1 cellular context compared by ENCODE assay signal in the genomic region with DNA sequence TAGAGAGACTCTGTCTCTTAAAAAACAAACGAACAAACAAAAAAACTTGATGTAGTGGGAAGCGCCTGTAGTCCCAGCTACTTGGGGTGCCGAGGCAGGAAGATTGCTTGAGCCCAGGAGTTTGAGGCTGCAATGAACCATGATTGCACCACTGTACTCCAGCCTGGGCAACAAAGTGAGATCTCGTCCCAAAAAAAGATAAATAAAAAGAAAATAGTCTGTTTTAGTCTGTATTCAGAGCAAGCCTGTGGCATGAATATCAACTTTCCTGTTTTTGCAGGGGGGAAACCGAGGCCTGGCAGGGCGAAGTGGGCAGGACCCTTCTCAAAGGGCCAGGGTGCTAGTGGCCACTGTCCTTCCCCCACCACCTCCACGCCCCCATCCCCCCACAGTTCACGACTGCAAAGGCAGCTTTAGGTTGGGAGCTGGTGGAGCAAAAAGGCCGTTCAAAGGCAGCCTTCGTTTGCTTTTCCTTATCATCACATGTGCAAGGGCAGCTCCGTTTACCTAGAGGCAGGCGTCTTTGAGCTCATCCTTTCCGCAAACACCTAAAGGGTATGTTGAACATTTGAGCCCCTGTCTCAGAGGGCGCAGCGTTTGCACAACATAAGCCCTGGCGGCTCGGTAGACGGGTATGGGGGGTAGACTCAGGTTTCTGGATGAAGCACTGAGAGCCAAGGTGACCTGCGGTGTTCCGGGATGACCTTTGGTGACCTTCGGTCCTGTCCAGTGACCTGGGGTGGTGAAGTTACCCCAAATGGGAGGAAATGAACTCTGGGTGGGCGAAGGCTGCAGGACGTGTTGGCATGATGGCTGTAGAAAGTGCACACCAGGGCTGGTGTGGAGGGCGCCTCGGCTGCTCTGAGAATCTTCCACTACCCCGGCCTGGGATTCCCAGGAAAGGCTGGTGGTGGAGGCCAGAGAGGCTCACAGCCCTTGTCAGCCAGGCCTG.
TF ChIP-seq lines count a peak whose summit lies in the region.

No MANE protein-coding gene starts in this region.

TF ChIP-seq in HepG2, 621 proteins besides CTCF, POLR2A, EP300 and RAD21 (continued from another document and continues in another):
- TF ChIP-seq DMAP1 (CRISPR knock-in tag; IDR thresholded peaks at IDR 0.05) (peak; percentile 70), ZNF678 (CRISPR knock-in tag; IDR thresholded peaks at IDR 0.05) (peak; percentile 69; the same call in 1 of the 2 replicates), HNF4G (IDR thresholded peaks at IDR 0.05; ENCODE audit: borderline replicate concordance, low read depth, low read length) (peak; percentile 95), HNF4G (CRISPR knock-in tag; IDR thresholded peaks at IDR 0.05; ENCODE audit: borderline replicate concordance, low read depth) (peak; percentile 88; the same call in 1 of the 2 replicates), NFIC (IDR thresholded peaks at IDR 0.05; ENCODE audit: low read length) (peak; percentile 95), TRIM24 (CRISPR knock-in tag; IDR thresholded peaks at IDR 0.05) (peak; percentile 84; the same call in 1 of the 2 replicates), RORA (CRISPR knock-in tag; IDR thresholded peaks at IDR 0.05) (no peak), ZNF605 (CRISPR knock-in tag; IDR thresholded peaks at IDR 0.05) (no peak), ZKSCAN1 (IDR thresholded peaks at IDR 0.05; ENCODE audit: low read length) (no peak), ZNF746 (CRISPR knock-in tag; IDR thresholded peaks at IDR 0.05) (peak; percentile 94), MAF1 (CRISPR knock-in tag; IDR thresholded peaks at IDR 0.05; ENCODE audit: borderline replicate concordance) (peak; percentile 76), SRSF1 (optimal IDR thresholded peaks at IDR 0.05; ENCODE audit: low read depth, low read length) (peak; percentile 52), IRX3 (CRISPR knock-in tag; IDR thresholded peaks at IDR 0.05; ENCODE audit: borderline replicate concordance, low read depth) (0 out of 2 replicates have a peak, but pooled peaks have one; percentile 14), ZNF772 (CRISPR knock-in tag; IDR thresholded peaks at IDR 0.05) (peak; percentile 75), DR1 (CRISPR knock-in tag; IDR thresholded peaks at IDR 0.05) (no peak), LCORL (IDR thresholded peaks at IDR 0.05) (0 out of 2 replicates have a peak, but pooled peaks have one; percentile 4), LCORL (CRISPR knock-in tag; IDR thresholded peaks at IDR 0.05) (peak; percentile 96), XBP1 (CRISPR knock-in tag; IDR thresholded peaks at IDR 0.05) (no peak), KDM5B (CRISPR knock-in tag; IDR thresholded peaks at IDR 0.05; ENCODE audit: borderline replicate concordance) (0 out of 2 replicates have a peak, but pooled peaks have one; percentile 33), ZNF883 (CRISPR knock-in tag; IDR thresholded peaks at IDR 0.05; ENCODE audit: not compliant biosample characterization) (no peak), ZNF160 (CRISPR knock-in tag; IDR thresholded peaks at IDR 0.05) (no peak; the same call in 1 of the 2 replicates), ASH2L (IDR thresholded peaks at IDR 0.05; ENCODE audit: insufficient read length, low read depth, low read length) (peak; percentile 66), BRCA1 (CRISPR knock-in tag; IDR thresholded peaks at IDR 0.05) (peak; percentile 74; the same call in 1 of the 2 replicates), EZH2 (conservative IDR thresholded peaks at IDR 0.05; ENCODE audit: low read depth, low read length) (no peak), CEBPG (CRISPR knock-in tag; IDR thresholded peaks at IDR 0.05) (peak; percentile 93), HNRNPH1 (optimal IDR thresholded peaks at IDR 0.05; ENCODE audit: low read depth, low read length) (peak; percentile 43), PPARG (CRISPR knock-in tag; conservative IDR thresholded peaks at IDR 0.05) (peak; percentile 77), ZNF468 (CRISPR knock-in tag; IDR thresholded peaks at IDR 0.05) (no peak), ZNF781 (CRISPR knock-in tag; IDR thresholded peaks at IDR 0.05; ENCODE audit: borderline replicate concordance, not compliant biosample characterization) (peak; percentile 66), SIX4 (CRISPR knock-in tag; IDR thresholded peaks at IDR 0.05) (peak; percentile 93), BCL6 (CRISPR knock-in tag; IDR thresholded peaks at IDR 0.05) (peak; percentile 96), PTBP1 (IDR thresholded peaks at IDR 0.05; ENCODE audit: low read depth, low read length, poor library complexity, severe bottlenecking) (peak; percentile 32), ZNF567 (CRISPR knock-in tag; IDR thresholded peaks at IDR 0.05; ENCODE audit: borderline replicate concordance) (no peak), NKX3-1 (CRISPR knock-in tag; IDR thresholded peaks at IDR 0.05) (peak; percentile 87; the same call in 1 of the 2 replicates), PRPF4 (IDR thresholded peaks at IDR 0.05; ENCODE audit: low read depth, low read length, poor library complexity, severe bottlenecking) (peak; percentile 100), PAWR (CRISPR knock-in tag; IDR thresholded peaks at IDR 0.05; ENCODE audit: borderline replicate concordance) (0 out of 2 replicates have a peak, but pooled peaks have one; percentile 47), ZNF570 (CRISPR knock-in tag; IDR thresholded peaks at IDR 0.05; ENCODE audit: borderline replicate concordance) (no peak), ELF4 (CRISPR knock-in tag; IDR thresholded peaks at IDR 0.05; ENCODE audit: borderline replicate concordance) (no peak), MIER2 (CRISPR knock-in tag; IDR thresholded peaks at IDR 0.05) (peak; percentile 78)
- TF ChIP-seq, protein P1, sequence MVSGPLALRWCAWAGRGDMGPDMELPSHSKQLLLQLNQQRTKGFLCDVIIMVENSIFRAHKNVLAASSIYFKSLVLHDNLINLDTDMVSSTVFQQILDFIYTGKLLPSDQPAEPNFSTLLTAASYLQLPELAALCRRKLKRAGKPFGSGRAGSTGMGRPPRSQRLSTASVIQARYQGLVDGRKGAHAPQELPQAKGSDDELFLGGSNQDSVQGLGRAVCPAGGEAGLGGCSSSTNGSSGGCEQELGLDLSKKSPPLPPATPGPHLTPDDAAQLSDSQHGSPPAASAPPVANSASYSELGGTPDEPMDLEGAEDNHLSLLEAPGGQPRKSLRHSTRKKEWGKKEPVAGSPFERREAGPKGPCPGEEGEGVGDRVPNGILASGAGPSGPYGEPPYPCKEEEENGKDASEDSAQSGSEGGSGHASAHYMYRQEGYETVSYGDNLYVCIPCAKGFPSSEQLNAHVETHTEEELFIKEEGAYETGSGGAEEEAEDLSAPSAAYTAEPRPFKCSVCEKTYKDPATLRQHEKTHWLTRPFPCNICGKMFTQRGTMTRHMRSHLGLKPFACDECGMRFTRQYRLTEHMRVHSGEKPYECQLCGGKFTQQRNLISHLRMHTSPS (CRISPR knock-in tag; IDR thresholded peaks at IDR 0.05; ENCODE audit: low read depth), result peak; percentile 92
- TF ChIP-seq, protein P2, sequence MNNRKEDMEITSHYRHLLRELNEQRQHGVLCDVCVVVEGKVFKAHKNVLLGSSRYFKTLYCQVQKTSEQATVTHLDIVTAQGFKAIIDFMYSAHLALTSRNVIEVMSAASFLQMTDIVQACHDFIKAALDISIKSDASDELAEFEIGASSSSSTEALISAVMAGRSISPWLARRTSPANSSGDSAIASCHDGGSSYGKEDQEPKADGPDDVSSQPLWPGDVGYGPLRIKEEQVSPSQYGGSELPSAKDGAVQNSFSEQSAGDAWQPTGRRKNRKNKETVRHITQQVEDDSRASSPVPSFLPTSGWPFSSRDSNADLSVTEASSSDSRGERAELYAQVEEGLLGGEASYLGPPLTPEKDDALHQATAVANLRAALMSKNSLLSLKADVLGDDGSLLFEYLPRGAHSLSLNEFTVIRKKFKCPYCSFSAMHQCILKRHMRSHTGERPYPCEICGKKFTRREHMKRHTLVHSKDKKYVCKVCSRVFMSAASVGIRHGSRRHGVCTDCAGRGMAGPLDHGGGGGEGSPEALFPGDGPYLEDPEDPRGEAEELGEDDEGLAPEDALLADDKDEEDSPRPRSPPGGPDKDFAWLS (CRISPR knock-in tag; IDR thresholded peaks at IDR 0.05; ENCODE audit: borderline replicate concordance), result peak; percentile 99; the same call in 1 of the 2 replicates
- TF ChIP-seq, protein P3, sequence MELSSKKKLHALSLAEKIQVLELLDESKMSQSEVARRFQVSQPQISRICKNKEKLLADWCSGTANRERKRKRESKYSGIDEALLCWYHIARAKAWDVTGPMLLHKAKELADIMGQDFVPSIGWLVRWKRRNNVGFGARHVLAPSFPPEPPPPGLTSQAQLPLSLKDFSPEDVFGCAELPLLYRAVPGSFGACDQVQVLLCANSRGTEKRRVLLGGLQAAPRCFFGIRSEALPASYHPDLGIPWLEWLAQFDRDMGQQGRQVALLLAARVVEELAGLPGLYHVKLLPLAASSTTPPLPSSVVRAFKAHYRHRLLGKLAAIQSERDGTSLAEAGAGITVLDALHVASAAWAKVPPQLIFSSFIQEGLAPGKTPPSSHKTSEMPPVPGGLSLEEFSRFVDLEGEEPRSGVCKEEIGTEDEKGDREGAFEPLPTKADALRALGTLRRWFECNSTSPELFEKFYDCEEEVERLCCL (CRISPR knock-in tag; IDR thresholded peaks at IDR 0.05; ENCODE audit: borderline replicate concordance), result no peak
- TF ChIP-seq, protein P4, sequence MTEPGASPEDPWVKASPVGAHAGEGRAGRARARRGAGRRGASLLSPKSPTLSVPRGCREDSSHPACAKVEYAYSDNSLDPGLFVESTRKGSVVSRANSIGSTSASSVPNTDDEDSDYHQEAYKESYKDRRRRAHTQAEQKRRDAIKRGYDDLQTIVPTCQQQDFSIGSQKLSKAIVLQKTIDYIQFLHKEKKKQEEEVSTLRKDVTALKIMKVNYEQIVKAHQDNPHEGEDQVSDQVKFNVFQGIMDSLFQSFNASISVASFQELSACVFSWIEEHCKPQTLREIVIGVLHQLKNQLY (CRISPR knock-in tag; IDR thresholded peaks at IDR 0.05), result peak; percentile 93
- TF ChIP-seq, protein P5, sequence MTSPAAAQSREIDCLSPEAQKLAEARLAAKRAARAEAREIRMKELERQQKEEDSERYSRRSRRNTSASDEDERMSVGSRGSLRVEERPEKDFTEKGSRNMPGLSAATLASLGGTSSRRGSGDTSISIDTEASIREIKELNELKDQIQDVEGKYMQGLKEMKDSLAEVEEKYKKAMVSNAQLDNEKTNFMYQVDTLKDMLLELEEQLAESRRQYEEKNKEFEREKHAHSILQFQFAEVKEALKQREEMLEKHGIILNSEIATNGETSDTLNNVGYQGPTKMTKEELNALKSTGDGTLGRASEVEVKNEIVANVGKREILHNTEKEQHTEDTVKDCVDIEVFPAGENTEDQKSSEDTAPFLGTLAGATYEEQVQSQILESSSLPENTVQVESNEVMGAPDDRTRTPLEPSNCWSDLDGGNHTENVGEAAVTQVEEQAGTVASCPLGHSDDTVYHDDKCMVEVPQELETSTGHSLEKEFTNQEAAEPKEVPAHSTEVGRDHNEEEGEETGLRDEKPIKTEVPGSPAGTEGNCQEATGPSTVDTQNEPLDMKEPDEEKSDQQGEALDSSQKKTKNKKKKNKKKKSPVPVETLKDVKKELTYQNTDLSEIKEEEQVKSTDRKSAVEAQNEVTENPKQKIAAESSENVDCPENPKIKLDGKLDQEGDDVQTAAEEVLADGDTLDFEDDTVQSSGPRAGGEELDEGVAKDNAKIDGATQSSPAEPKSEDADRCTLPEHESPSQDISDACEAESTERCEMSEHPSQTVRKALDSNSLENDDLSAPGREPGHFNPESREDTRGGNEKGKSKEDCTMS (CRISPR knock-in tag; conservative IDR thresholded peaks at IDR 0.05), result peak; percentile 53; the same call in 1 of the 2 replicates
- TF ChIP-seq, protein P6, sequence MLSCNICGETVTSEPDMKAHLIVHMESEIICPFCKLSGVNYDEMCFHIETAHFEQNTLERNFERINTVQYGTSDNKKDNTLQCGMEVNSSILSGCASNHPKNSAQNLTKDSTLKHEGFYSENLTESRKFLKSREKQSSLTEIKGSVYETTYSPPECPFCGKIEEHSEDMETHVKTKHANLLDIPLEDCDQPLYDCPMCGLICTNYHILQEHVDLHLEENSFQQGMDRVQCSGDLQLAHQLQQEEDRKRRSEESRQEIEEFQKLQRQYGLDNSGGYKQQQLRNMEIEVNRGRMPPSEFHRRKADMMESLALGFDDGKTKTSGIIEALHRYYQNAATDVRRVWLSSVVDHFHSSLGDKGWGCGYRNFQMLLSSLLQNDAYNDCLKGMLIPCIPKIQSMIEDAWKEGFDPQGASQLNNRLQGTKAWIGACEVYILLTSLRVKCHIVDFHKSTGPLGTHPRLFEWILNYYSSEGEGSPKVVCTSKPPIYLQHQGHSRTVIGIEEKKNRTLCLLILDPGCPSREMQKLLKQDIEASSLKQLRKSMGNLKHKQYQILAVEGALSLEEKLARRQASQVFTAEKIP (CRISPR knock-in tag; IDR thresholded peaks at IDR 0.05; ENCODE audit: borderline replicate concordance), result no peak
- TF ChIP-seq, protein P7, sequence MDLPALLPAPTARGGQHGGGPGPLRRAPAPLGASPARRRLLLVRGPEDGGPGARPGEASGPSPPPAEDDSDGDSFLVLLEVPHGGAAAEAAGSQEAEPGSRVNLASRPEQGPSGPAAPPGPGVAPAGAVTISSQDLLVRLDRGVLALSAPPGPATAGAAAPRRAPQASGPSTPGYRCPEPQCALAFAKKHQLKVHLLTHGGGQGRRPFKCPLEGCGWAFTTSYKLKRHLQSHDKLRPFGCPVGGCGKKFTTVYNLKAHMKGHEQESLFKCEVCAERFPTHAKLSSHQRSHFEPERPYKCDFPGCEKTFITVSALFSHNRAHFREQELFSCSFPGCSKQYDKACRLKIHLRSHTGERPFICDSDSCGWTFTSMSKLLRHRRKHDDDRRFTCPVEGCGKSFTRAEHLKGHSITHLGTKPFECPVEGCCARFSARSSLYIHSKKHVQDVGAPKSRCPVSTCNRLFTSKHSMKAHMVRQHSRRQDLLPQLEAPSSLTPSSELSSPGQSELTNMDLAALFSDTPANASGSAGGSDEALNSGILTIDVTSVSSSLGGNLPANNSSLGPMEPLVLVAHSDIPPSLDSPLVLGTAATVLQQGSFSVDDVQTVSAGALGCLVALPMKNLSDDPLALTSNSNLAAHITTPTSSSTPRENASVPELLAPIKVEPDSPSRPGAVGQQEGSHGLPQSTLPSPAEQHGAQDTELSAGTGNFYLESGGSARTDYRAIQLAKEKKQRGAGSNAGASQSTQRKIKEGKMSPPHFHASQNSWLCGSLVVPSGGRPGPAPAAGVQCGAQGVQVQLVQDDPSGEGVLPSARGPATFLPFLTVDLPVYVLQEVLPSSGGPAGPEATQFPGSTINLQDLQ (CRISPR knock-in tag; IDR thresholded peaks at IDR 0.05), result no peak; the same call in 1 of the 2 replicates
- TF ChIP-seq, protein P8, sequence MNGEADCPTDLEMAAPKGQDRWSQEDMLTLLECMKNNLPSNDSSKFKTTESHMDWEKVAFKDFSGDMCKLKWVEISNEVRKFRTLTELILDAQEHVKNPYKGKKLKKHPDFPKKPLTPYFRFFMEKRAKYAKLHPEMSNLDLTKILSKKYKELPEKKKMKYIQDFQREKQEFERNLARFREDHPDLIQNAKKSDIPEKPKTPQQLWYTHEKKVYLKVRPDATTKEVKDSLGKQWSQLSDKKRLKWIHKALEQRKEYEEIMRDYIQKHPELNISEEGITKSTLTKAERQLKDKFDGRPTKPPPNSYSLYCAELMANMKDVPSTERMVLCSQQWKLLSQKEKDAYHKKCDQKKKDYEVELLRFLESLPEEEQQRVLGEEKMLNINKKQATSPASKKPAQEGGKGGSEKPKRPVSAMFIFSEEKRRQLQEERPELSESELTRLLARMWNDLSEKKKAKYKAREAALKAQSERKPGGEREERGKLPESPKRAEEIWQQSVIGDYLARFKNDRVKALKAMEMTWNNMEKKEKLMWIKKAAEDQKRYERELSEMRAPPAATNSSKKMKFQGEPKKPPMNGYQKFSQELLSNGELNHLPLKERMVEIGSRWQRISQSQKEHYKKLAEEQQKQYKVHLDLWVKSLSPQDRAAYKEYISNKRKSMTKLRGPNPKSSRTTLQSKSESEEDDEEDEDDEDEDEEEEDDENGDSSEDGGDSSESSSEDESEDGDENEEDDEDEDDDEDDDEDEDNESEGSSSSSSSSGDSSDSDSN (CRISPR knock-in tag; IDR thresholded peaks at IDR 0.05), result peak; percentile 57
